8 cellular contexts compared by ENCODE assay signal in the genomic region with DNA sequence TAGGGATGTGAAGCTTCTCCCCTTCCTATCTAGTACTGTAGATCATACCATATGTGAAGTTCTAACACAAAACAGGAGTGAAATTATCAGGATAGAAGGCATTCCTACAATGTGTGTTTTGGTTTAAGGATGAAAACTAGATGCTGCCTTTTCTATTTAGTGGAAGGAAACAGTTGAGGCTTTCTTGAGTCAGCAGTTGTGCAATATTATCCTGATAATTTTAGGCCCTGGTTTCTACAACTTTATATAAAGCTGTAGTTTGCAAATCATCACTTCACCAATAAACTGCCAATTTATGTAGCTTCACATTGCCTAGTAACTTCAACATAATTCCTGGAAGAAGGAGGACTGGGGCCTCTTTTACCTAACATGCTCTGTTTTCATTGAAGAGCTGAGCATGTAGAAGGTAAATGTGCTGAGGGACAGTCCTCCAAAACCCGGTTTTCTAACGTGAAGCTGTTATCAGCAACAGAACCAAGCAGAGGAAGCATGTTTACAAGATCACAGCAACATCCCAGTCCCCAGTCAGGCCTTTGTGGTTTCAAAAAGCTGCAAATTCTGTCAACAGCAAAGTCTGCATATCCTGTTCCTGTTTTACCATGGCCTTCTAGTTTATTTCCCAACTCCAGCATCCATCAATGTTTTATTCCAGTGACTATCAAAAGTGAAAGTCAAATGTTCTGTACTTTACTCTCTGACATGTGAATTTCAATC.
DNase-seq lines count a peak whose midpoint lies in the region; ATAC-seq and TF ChIP-seq lines count a peak whose summit lies in the region.

No MANE protein-coding gene starts in this region.

- H3K27me3 Mint-ChIP-seq in Calu3 (ENCODE audit: unreplicated experiment) (no peaks in the 10 kb centered on the region), GM23338 (ENCODE audit: insufficient read depth, low read depth, poor library complexity) (no peaks in the 10 kb centered on the region)

- no peaks in the 10 kb centered on the region for H3K27me3 ChIP-seq in GM23338 (ENCODE audit: insufficient read depth)
- H3K27me3 ChIP-seq in right atrium auricular region = no peaks in the 10 kb centered on the region
- no peaks in the 10 kb centered on the region for H3K27me3 ChIP-seq in aorta (ENCODE audit: control insufficient read depth in 1 of 2, insufficient read depth in 2 of 2, low read length in 1 of 2)
- H3K27me3 ChIP-seq in BE2C = no peaks in the 10 kb centered on the region

- H3K9me3 ChIP-seq in right atrium auricular region = no peaks in the 10 kb centered on the region
- no peaks in the 10 kb centered on the region for H3K9me3 ChIP-seq in aorta (ENCODE audit: control insufficient read depth, low read length)
- no peaks in the 10 kb centered on the region for H3K9me3 ChIP-seq in BE2C

- TF ChIP-seq CTCF in Calu3 (IDR thresholded peaks at IDR 0.05; ENCODE audit: unreplicated experiment) (no peak), GM23338 (conservative IDR thresholded peaks at IDR 0.05; ENCODE audit: low read depth in 2 of 2) (no peak), right atrium auricular region (IDR thresholded peaks at IDR 0.05) (no peak), BE2C (IDR thresholded peaks at IDR 0.05; ENCODE audit: low read depth, low read length) (no peak)

- CTCF ChIA-PET in Calu3 (lab: Charles Lee) = no interaction called here

- WGBS in aorta, 2 donors = 18 to 25% methylated on average over 2 of the region's 2 CpGs

- no peaks in the 10 kb centered on the region for H3K9me2 ChIP-seq in GM23338 (ENCODE audit: insufficient read depth)

- no peaks in the 10 kb centered on the region for H3K79me2 ChIP-seq in GM23338 (replicated peaks; ENCODE audit: insufficient read depth)

- H3K4me1 ChIP-seq in GM23338 (ENCODE audit: insufficient read depth) (no peaks in the 10 kb centered on the region), right atrium auricular region (no peaks in the 10 kb centered on the region), aorta (ENCODE audit: control insufficient read depth in 1 of 2, insufficient read depth in 2 of 2, low read length in 2 of 2) (peaks cover 0 to 3% of the 10 kb centered on the region in 2 donors), BE2C (no peaks in the 10 kb centered on the region)

- H3K9me3 Mint-ChIP-seq in Calu3 (ENCODE audit: low read depth, unreplicated experiment) = no peaks in the 10 kb centered on the region
- H3K9me3 Mint-ChIP-seq in GM23338 = no peaks in the 10 kb centered on the region

- intact Hi-C loops in Calu3 (cut with micrococcal nuclease; ENCODE audit: unreplicated experiment) (no loop called here), aorta (cut with DNase I) (no loop called here)

- H3K4me2 ChIP-seq in GM23338 = no peak overlapping the region

- no peak overlapping the region for H3K4me3 ChIP-seq in GM23338
- H3K4me3 ChIP-seq in right atrium auricular region = no peak overlapping the region
- no peak overlapping the region for H3K4me3 ChIP-seq in aorta (ENCODE audit: low read length in 2 of 2)
- H3K4me3 ChIP-seq in BE2C (ENCODE audit: low read depth, low read length) = no peak overlapping the region

- BruUV-seq in Calu3 (replicated peaks; lab: Mats Ljungman, UMichigan) = no TSS peak

- DNase-seq in Calu3 = peak; percentile 1
- DNase-seq in GM23338 (ENCODE audit: low spot score) = peak; percentile 7
- DNase-seq in NOMO-1 treated with dmso at 0.1 percent for 144 hours (lab: John Stamatoyannopoulos, UW; ENCODE audit: unreplicated experiment) = peak; percentile 93
- DNase-seq in right atrium auricular region (ENCODE audit: low spot score) = no peak
- DNase-seq in aorta = no peak
- DNase-seq in activated T-cell treated with anti-CD3 and anti-CD28 coated beads for 4 hours = no peak
- DNase-seq in activated naive CD4-positive, alpha-beta T cell treated with Interleukin-2 at 50 U/mL for 16 hours = no peak
- no peak for DNase-seq in BE2C

- no peak for ATAC-seq in GM23338
- peak; percentile 44 for ATAC-seq in aorta (ENCODE audit: low FRiP score)

- no peak overlapping the region for H3K4me3 Mint-ChIP-seq in Calu3 (ENCODE audit: low read depth, unreplicated experiment)
- no peak overlapping the region for H3K4me3 Mint-ChIP-seq in GM23338

- H3K4me1 Mint-ChIP-seq in Calu3 (ENCODE audit: low read depth, unreplicated experiment) (peaks cover 19% of the 10 kb centered on the region), GM23338 (peaks cover 4% of the 10 kb centered on the region; the same call in 2 of the 3 replicates)

- H3K27ac ChIP-seq in GM23338 (ENCODE audit: low read depth) (no peak overlapping the region), right atrium auricular region (peak overlapping the region; percentile 2 to 46), aorta (ENCODE audit: low read depth in 1 of 2, low read length in 2 of 2) (peak overlapping the region in 1 of 2 donors; percentile 8)

- H3F3A ChIP-seq in GM23338 (replicated peaks; ENCODE audit: low read depth) = no peaks in the 10 kb centered on the region

- H2AFZ ChIP-seq in GM23338 = peak overlapping the region; percentile 9; the same call in 1 of the 2 replicates

- H3K27ac Mint-ChIP-seq in Calu3 (ENCODE audit: unreplicated experiment) (peak overlapping the region; percentile 53), GM23338 (no peak overlapping the region)

- H3K36me3 ChIP-seq in GM23338 (ENCODE audit: insufficient read depth) = no peaks in the 10 kb centered on the region
- H3K36me3 ChIP-seq in right atrium auricular region = no peaks in the 10 kb centered on the region
- no peaks in the 10 kb centered on the region for H3K36me3 ChIP-seq in aorta (ENCODE audit: control insufficient read depth in 1 of 2, insufficient read depth in 2 of 2, low read length in 1 of 2)
- no peaks in the 10 kb centered on the region for H3K36me3 ChIP-seq in BE2C

- H3K36me3 Mint-ChIP-seq in Calu3 (ENCODE audit: insufficient read depth, unreplicated experiment) (no peaks in the 10 kb centered on the region), GM23338 (ENCODE audit: low read depth) (no peaks in the 10 kb centered on the region)

- H4K20me1 ChIP-seq in GM23338 (replicated peaks; ENCODE audit: insufficient read depth) = no peaks in the 10 kb centered on the region

TF ChIP-seq in GM23338, 12 proteins besides CTCF, POLR2A, EP300 and RAD21 (continues in another document):
- TF ChIP-seq NANOG (IDR thresholded peaks at IDR 0.05; ENCODE audit: borderline replicate concordance) (no peak), JUNB (IDR thresholded peaks at IDR 0.05; ENCODE audit: unreplicated experiment) (no peak), EZH2phosphoT487 (IDR thresholded peaks at IDR 0.05; ENCODE audit: unreplicated experiment) (no peak), ZNF114 (CRISPR knock-in tag; IDR thresholded peaks at IDR 0.05) (no peak), ZNF331 (CRISPR knock-in tag; IDR thresholded peaks at IDR 0.05; ENCODE audit: low read depth) (no peak), EZH2 (IDR thresholded peaks at IDR 0.05; ENCODE audit: low read depth, unreplicated experiment) (no peak), CREB1 (CRISPR knock-in tag; IDR thresholded peaks at IDR 0.05; ENCODE audit: low read depth) (no peak), POLR2AphosphoS5 (IDR thresholded peaks at IDR 0.05; ENCODE audit: low read depth) (no peak), STAT1 (IDR thresholded peaks at IDR 0.05; ENCODE audit: unreplicated experiment) (no peak)
- TF ChIP-seq, protein P1, sequence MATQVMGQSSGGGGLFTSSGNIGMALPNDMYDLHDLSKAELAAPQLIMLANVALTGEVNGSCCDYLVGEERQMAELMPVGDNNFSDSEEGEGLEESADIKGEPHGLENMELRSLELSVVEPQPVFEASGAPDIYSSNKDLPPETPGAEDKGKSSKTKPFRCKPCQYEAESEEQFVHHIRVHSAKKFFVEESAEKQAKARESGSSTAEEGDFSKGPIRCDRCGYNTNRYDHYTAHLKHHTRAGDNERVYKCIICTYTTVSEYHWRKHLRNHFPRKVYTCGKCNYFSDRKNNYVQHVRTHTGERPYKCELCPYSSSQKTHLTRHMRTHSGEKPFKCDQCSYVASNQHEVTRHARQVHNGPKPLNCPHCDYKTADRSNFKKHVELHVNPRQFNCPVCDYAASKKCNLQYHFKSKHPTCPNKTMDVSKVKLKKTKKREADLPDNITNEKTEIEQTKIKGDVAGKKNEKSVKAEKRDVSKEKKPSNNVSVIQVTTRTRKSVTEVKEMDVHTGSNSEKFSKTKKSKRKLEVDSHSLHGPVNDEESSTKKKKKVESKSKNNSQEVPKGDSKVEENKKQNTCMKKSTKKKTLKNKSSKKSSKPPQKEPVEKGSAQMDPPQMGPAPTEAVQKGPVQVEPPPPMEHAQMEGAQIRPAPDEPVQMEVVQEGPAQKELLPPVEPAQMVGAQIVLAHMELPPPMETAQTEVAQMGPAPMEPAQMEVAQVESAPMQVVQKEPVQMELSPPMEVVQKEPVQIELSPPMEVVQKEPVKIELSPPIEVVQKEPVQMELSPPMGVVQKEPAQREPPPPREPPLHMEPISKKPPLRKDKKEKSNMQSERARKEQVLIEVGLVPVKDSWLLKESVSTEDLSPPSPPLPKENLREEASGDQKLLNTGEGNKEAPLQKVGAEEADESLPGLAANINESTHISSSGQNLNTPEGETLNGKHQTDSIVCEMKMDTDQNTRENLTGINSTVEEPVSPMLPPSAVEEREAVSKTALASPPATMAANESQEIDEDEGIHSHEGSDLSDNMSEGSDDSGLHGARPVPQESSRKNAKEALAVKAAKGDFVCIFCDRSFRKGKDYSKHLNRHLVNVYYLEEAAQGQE (IDR thresholded peaks at IDR 0.05; ENCODE audit: unreplicated experiment) = no peak
- TF ChIP-seq, protein P2, sequence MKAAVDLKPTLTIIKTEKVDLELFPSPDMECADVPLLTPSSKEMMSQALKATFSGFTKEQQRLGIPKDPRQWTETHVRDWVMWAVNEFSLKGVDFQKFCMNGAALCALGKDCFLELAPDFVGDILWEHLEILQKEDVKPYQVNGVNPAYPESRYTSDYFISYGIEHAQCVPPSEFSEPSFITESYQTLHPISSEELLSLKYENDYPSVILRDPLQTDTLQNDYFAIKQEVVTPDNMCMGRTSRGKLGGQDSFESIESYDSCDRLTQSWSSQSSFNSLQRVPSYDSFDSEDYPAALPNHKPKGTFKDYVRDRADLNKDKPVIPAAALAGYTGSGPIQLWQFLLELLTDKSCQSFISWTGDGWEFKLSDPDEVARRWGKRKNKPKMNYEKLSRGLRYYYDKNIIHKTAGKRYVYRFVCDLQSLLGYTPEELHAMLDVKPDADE (IDR thresholded peaks at IDR 0.05) = no peak

Comparison
In these comparisons a context has a peak if more than half of its experiments do, and no peak if none do; other contexts are left out.
1. DNase-seq: peak in Calu3 (single experiment), GM23338 (single experiment) and NOMO-1 treated with dmso at 0.1 percent for 144 hours (single experiment); none in right atrium auricular region (single experiment), aorta (0 of 2), activated T-cell treated with anti-CD3 and anti-CD28 coated beads for 4 hours (single experiment), activated naive CD4-positive, alpha-beta T cell treated with Interleukin-2 at 50 U/mL for 16 hours (single experiment) and BE2C (single experiment).